Comparison of ENCODE assay signal across 8 cellular contexts in genomic region chr5:90529234-90529938, GRCh38. TPM values are rescaled to one million over a fixed set of nuclear protein-coding genes. Genes with fewer than 3 reads are reported as not detected.
DNase-seq lines count a peak whose midpoint lies in the region; ATAC-seq, FAIRE-seq and TF ChIP-seq lines count a peak whose summit lies in the region.

TSS of gene LYSMD3 (minus strand) at chr5:90529584. CDS start at chr5:90525289, 4,295 bp downstream.

- peak within 1 kb of the TSS; percentile 97 for H3K4me3 ChIP-seq in BE2C (ENCODE audit: low read depth, low read length)

- peak; percentile 91 for FAIRE-seq in GM19239 (lab: Jason Lieb, UNC)

- no peaks in the 10 kb centered on the region for H3K9me3 Mint-ChIP-seq in activated CD4-positive, alpha-beta T cell treated with anti-CD3 and anti-CD28 coated beads, Interleukin-2, amount 10 ng/mL, durations not matched to agents 7 days and 5 days

- TF ChIP-seq CTCF in BE2C (IDR thresholded peaks at IDR 0.05; ENCODE audit: low read depth, low read length), result no peak

- CTCF ChIA-PET in activated CD4-positive, alpha-beta T cell treated with anti-CD3 and anti-CD28 coated beads, Interleukin-2, amount 10 ng/mL, durations not matched to agents 7 days and 5 days (lab: Charles Lee), result interaction anchor here (0.5 to 1.6 kb wide), 10 partner anchors 20 to 119 kb away, joined by 3 to 5 read pairs (median 3); partner anchors contain the start of gene CETN3

- H3K27ac Mint-ChIP-seq in activated CD4-positive, alpha-beta T cell treated with anti-CD3 and anti-CD28 coated beads, Interleukin-2, amount 10 ng/mL, durations not matched to agents 7 days and 5 days, result peak within 1 kb of the TSS; percentile 95

- peaks cover 27% of the 10 kb centered on the region for H3K27me3 ChIP-seq in BE2C

- peaks cover 21% of the 10 kb centered on the region for H3K27me3 Mint-ChIP-seq in activated CD4-positive, alpha-beta T cell treated with anti-CD3 and anti-CD28 coated beads, Interleukin-2, amount 10 ng/mL, durations not matched to agents 7 days and 5 days

- no peaks in the 10 kb centered on the region for H3K9me3 ChIP-seq in BE2C

- H3K4me1 Mint-ChIP-seq in activated CD4-positive, alpha-beta T cell treated with anti-CD3 and anti-CD28 coated beads, Interleukin-2, amount 10 ng/mL, durations not matched to agents 7 days and 5 days, result peaks cover 34% of the 10 kb centered on the region

- peak within 1 kb of the TSS; percentile 94 for H3K4me3 Mint-ChIP-seq in activated CD4-positive, alpha-beta T cell treated with anti-CD3 and anti-CD28 coated beads, Interleukin-2, amount 10 ng/mL, durations not matched to agents 7 days and 5 days

- peak; percentile 98 for DNase-seq in BE2C
- DNase-seq in GM19239 (ENCODE audit: insufficient read length, low spot score), result peak; percentile 76
- peak; percentile 68 for DNase-seq in NCI-H526 treated with DMSO at 0.1 percent for 48 hours (lab: John Stamatoyannopoulos, UW)
- peak; percentile 97 for DNase-seq in activated CD4-positive, alpha-beta T cell treated with anti-CD3 and anti-CD28 coated beads, Interleukin-2, amount 10 ng/mL, durations not matched to agents 7 days and 5 days
- peak; percentile 57 for DNase-seq in cortex of kidney (lab: John Stamatoyannopoulos, UW)
- DNase-seq in left lobe of liver (ENCODE audit: low spot score), result peak; percentile 99
- DNase-seq in stimulated activated CD4-positive, alpha-beta T cell treated with anti-CD3 and anti-CD28 coated beads, Interleukin-2, amount 100 ng/mL, for 4 hours (ENCODE audit: low read depth), result peak; percentile 96

- ATAC-seq in HG03457 (IDR thresholded peaks at IDR 0.05; ENCODE audit: unreplicated experiment), result peak; percentile 85
- peak; percentile 96 for ATAC-seq in left lobe of liver

- H3K4me1 ChIP-seq in BE2C, result no peaks in the 10 kb centered on the region

- POLR2A ChIA-PET in activated CD4-positive, alpha-beta T cell treated with anti-CD3 and anti-CD28 coated beads, Interleukin-2, amount 10 ng/mL, durations not matched to agents 7 days and 5 days (lab: Charles Lee), result no interaction called here

- no peaks in the 10 kb centered on the region for H3K36me3 ChIP-seq in BE2C

- H3K36me3 Mint-ChIP-seq in activated CD4-positive, alpha-beta T cell treated with anti-CD3 and anti-CD28 coated beads, Interleukin-2, amount 10 ng/mL, durations not matched to agents 7 days and 5 days (ENCODE audit: low read depth), result peaks cover 12% of the 10 kb centered on the region

RNA-seq across cellular contexts. Expression of gene LYSMD3, which starts in this region (rescaled TPM):
- 8.8 TPM for polyA plus RNA-seq in BE2C (2012; ENCODE audit: insufficient read depth, insufficient read length, low read depth)
- total RNA-seq in activated CD4-positive, alpha-beta T cell treated with anti-CD3 and anti-CD28 coated beads, Interleukin-2, amount 10 ng/mL, durations not matched to agents 7 days and 5 days, result 10 to 100 TPM; 21.1 to 22.5 TPM
- total RNA-seq in left lobe of liver, result 12.6 TPM

Comparison
In these comparisons a context has a peak if more than half of its experiments do, and no peak if none do; other contexts are left out.
1. Peak in every context shown above with its lines: DNase-seq, ATAC-seq and H3K4me3 ChIP-seq.